In the genomic region with DNA sequence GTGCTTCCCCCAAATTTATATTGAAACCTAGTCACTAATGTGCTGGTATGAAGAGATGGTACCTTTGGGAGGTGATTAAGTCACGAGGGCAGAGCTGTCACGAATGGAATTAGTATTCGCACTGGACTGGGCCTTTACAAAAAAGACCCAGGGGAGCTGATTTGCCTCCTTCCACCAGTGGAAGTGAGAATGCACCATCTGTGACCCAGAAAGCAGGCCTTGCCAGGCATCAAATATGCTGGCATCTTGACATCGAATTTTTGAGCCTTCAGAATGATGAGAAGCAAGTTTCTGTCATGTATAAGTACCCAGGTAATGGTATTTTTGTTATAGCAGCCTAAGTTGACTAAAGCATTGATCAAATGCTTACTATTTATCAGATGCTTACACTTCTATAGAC, we compare ENCODE assay signal across 34 cellular contexts.
"Had no signal": no experiment of that assay in that cellular context is flagged by ENCODE, and none has a peak within 500 bp of the region (broad histone marks: within the 10 kb centered on the region; RNA-seq: fewer than 3 reads in every experiment).

No MANE protein-coding gene starts in this region.

- H3K36me3 Mint-ChIP-seq: activated CD4-positive, alpha-beta memory T cell treated with anti-CD3 and anti-CD28 coated beads for 36 hours; activated naive CD4-positive, alpha-beta T cell treated with anti-CD3 and anti-CD28 coated beads, Interleukin-2, amount 10 ng/mL, durations not matched to agents 7 days and 5 days; activated naive CD4-positive, alpha-beta T cell treated with anti-CD3 and anti-CD28 coated beads, Interleukin-2, amount 50 U/mL, for 24 hours; activated naive CD8-positive, alpha-beta T cell; activated naive CD8-positive, alpha-beta T cell treated with anti-CD3 and anti-CD28 coated beads, Interleukin-2, amount 10 ng/mL, durations not matched to agents 7 days and 5 days; brain had no signal

- H3K4me3 ChIP-seq: ascending aorta, cardiac muscle cell, colonic mucosa had no signal

- H3K36me3 ChIP-seq: ascending aorta, cardiac muscle cell, colonic mucosa had no signal

- H3K27ac ChIP-seq: ascending aorta, cardiac muscle cell, colonic mucosa, VCaP had no signal

- H3K9me3 Mint-ChIP-seq: activated B cell treated with CpG ODN at 0.5 μM for 24 hours; activated CD4-positive, alpha-beta memory T cell treated with anti-CD3 and anti-CD28 coated beads for 36 hours; activated CD4-positive, alpha-beta T cell treated with anti-CD3 and anti-CD28 coated beads, Interleukin-2, amount 10 ng/mL, durations not matched to agents 24 days and 14 days; activated CD8-positive, alpha-beta T cell treated with anti-CD3 and anti-CD28 coated beads for 36 hours; activated naive CD4-positive, alpha-beta T cell treated with anti-CD3 and anti-CD28 coated beads, Interleukin-2, amount 10 ng/mL, durations not matched to agents 7 days and 5 days; activated naive CD4-positive, alpha-beta T cell treated with anti-CD3 and anti-CD28 coated beads, Interleukin-2, amount 50 U/mL, for 24 hours; activated naive CD8-positive, alpha-beta T cell treated with anti-CD3 and anti-CD28 coated beads, Interleukin-2, amount 10 ng/mL, durations not matched to agents 7 days and 5 days; activated naive CD8-positive, alpha-beta T cell treated with anti-CD3 and anti-CD28 coated beads, Interleukin-2, amount 50 U/mL, for 24 hours; activated T-cell treated with anti-CD3 and anti-CD28 coated beads, Interleukin-2, amount 50 U/mL, for 4 hours; activated T-cell treated with anti-CD3 and anti-CD28 coated beads, Interleukin-2, amount 50 U/mL, for 72 hours; activated T-helper 1 cell treated with anti-CD3 and anti-CD28 coated beads, Interleukin-12 subunit alpha, Interleukin-12 subunit beta, Interleukin-2, Interleukin-4 antibody, amounts not matched to agents 30 ng/mL and 10 ng/mL and 1 ng/mL, durations not matched to agents 14 hours and 24 hours and 36 hours; brain; central memory CD8-positive, alpha-beta T cell; T-helper 1 cell treated with Interleukin-12 subunit alpha and Interleukin-12 subunit beta and Interleukin-4 antibody, amounts not matched to agents 30 μg/mL and 1 μg/mL, for 36 hours; T-helper 2 cell treated with Interferon-gamma antibody and Interleukin-4, amounts not matched to agents 5 μg/mL and 100 μg/mL, for 36 hours had no signal

- H3K9me3 ChIP-seq: ascending aorta, colonic mucosa had no signal

- H3K4me1 ChIP-seq: ascending aorta, colonic mucosa had no signal

- H3K27me3 Mint-ChIP-seq: activated B cell treated with CpG ODN at 0.5 μM for 24 hours; activated CD4-positive, alpha-beta T cell treated with anti-CD3 and anti-CD28 coated beads, Interleukin-2, amount 10 ng/mL, durations not matched to agents 24 days and 14 days; activated CD8-positive, alpha-beta T cell treated with anti-CD3 and anti-CD28 coated beads for 36 hours; activated naive CD4-positive, alpha-beta T cell treated with anti-CD3 and anti-CD28 coated beads, Interleukin-2, amount 10 ng/mL, durations not matched to agents 7 days and 5 days; activated naive CD8-positive, alpha-beta T cell treated with anti-CD3 and anti-CD28 coated beads, Interleukin-2, amount 10 ng/mL, durations not matched to agents 7 days and 5 days; activated naive CD8-positive, alpha-beta T cell treated with anti-CD3 and anti-CD28 coated beads, Interleukin-2, amount 50 U/mL, for 24 hours; brain; central memory CD8-positive, alpha-beta T cell had no signal

- DNase-seq: activated B cell treated with CpG ODN at 0.5 μM for 24 hours; activated CD4-positive, alpha-beta memory T cell treated with anti-CD3 and anti-CD28 coated beads for 36 hours; activated CD4-positive, alpha-beta T cell treated with anti-CD3 and anti-CD28 coated beads for 4 hours; activated CD4-positive, alpha-beta T cell treated with anti-CD3 and anti-CD28 coated beads, Interleukin-2, amount 10 ng/mL, durations not matched to agents 24 days and 14 days; activated CD4-positive, alpha-beta T cell treated with anti-CD3 and anti-CD28 coated beads, Interleukin-2, amount 50 U/mL, for 1 hour; activated CD4-positive, alpha-beta T cell treated with anti-CD3 and anti-CD28 coated beads, Interleukin-2, amount 50 U/mL, for 4 hours; activated CD4-positive, CD25-positive, alpha-beta regulatory T cell treated with anti-CD3 and anti-CD28 coated beads, Interleukin-2, amount 50 U/mL, for 72 hours; activated CD8-positive, alpha-beta memory T cell treated with anti-CD3 and anti-CD28 coated beads, Interleukin-2, amount 50 U/mL, for 4 hours; activated CD8-positive, alpha-beta T cell treated with anti-CD3 and anti-CD28 coated beads for 36 hours; activated effector memory CD4-positive, alpha-beta T cell treated with anti-CD3 and anti-CD28 coated beads, Interleukin-2, amount 50 U/mL, for 16 hours; activated gamma-delta T cell treated with Interleukin-2 at 50 U/mL for 16 hours; activated naive CD4-positive, alpha-beta T cell; activated naive CD4-positive, alpha-beta T cell treated with anti-CD3 and anti-CD28 coated beads, Interleukin-2, amount 10 ng/mL, durations not matched to agents 7 days and 5 days; activated naive CD8-positive, alpha-beta T cell treated with anti-CD3 and anti-CD28 coated beads, Interleukin-2, amount 10 ng/mL, durations not matched to agents 7 days and 5 days; activated naive CD8-positive, alpha-beta T cell treated with anti-CD3 and anti-CD28 coated beads, Interleukin-2, amount 50 U/mL, for 24 hours; activated T-cell treated with anti-CD3 and anti-CD28 coated beads for 4 hours; activated T-cell treated with anti-CD3 and anti-CD28 coated beads, Interleukin-2, amount 50 U/mL, for 1 hour; activated T-cell treated with anti-CD3 and anti-CD28 coated beads, Interleukin-2, amount 50 U/mL, for 4 hours; activated T-cell treated with anti-CD3 and anti-CD28 coated beads, Interleukin-2, amount 50 U/mL, for 72 hours; amygdala; colonic mucosa; T-helper 2 cell; T-helper 9 cell had no signal

- H3K27ac Mint-ChIP-seq: activated B cell treated with CpG ODN at 0.5 μM for 24 hours; activated CD4-positive, alpha-beta memory T cell treated with anti-CD3 and anti-CD28 coated beads for 36 hours; activated CD4-positive, alpha-beta T cell treated with anti-CD3 and anti-CD28 coated beads, Interleukin-2, amount 10 ng/mL, durations not matched to agents 24 days and 14 days; activated CD8-positive, alpha-beta T cell treated with anti-CD3 and anti-CD28 coated beads for 36 hours; activated naive CD4-positive, alpha-beta T cell treated with anti-CD3 and anti-CD28 coated beads, Interleukin-2, amount 10 ng/mL, durations not matched to agents 7 days and 5 days; activated naive CD4-positive, alpha-beta T cell treated with anti-CD3 and anti-CD28 coated beads, Interleukin-2, amount 50 U/mL, for 24 hours; activated naive CD8-positive, alpha-beta T cell; activated naive CD8-positive, alpha-beta T cell treated with anti-CD3 and anti-CD28 coated beads, Interleukin-2, amount 10 ng/mL, durations not matched to agents 7 days and 5 days; activated naive CD8-positive, alpha-beta T cell treated with anti-CD3 and anti-CD28 coated beads, Interleukin-2, amount 50 U/mL, for 24 hours; activated T-cell treated with anti-CD3 and anti-CD28 coated beads, Interleukin-2, amount 50 U/mL, for 72 hours; activated T-helper 1 cell treated with anti-CD3 and anti-CD28 coated beads, Interleukin-12 subunit alpha, Interleukin-12 subunit beta, Interleukin-2, Interleukin-4 antibody, amounts not matched to agents 30 ng/mL and 10 ng/mL and 1 ng/mL, durations not matched to agents 14 hours and 24 hours and 36 hours; activated T-helper 17 cell treated with anti-CD3 and anti-CD28 coated beads, Interleukin-2, amount 50 U/mL, for 72 hours; T-helper 1 cell treated with Interleukin-12 subunit alpha and Interleukin-12 subunit beta and Interleukin-4 antibody, amounts not matched to agents 30 μg/mL and 1 μg/mL, for 36 hours; T-helper 2 cell treated with Interferon-gamma antibody and Interleukin-4, amounts not matched to agents 5 μg/mL and 100 μg/mL, for 36 hours had no signal

- H3K4me3 Mint-ChIP-seq: activated B cell treated with CpG ODN at 0.5 μM for 24 hours; activated CD4-positive, alpha-beta memory T cell treated with anti-CD3 and anti-CD28 coated beads for 36 hours; activated CD4-positive, alpha-beta T cell treated with anti-CD3 and anti-CD28 coated beads, Interleukin-2, amount 10 ng/mL, durations not matched to agents 24 days and 14 days; activated CD8-positive, alpha-beta T cell treated with anti-CD3 and anti-CD28 coated beads for 36 hours; activated naive CD4-positive, alpha-beta T cell treated with anti-CD3 and anti-CD28 coated beads, Interleukin-2, amount 10 ng/mL, durations not matched to agents 7 days and 5 days; activated naive CD4-positive, alpha-beta T cell treated with anti-CD3 and anti-CD28 coated beads, Interleukin-2, amount 50 U/mL, for 24 hours; activated naive CD8-positive, alpha-beta T cell; activated naive CD8-positive, alpha-beta T cell treated with anti-CD3 and anti-CD28 coated beads, Interleukin-2, amount 10 ng/mL, durations not matched to agents 7 days and 5 days; activated naive CD8-positive, alpha-beta T cell treated with anti-CD3 and anti-CD28 coated beads, Interleukin-2, amount 50 U/mL, for 24 hours; activated T-cell treated with anti-CD3 and anti-CD28 coated beads, Interleukin-2, amount 50 U/mL, for 4 hours; activated T-cell treated with anti-CD3 and anti-CD28 coated beads, Interleukin-2, amount 50 U/mL, for 72 hours; activated T-helper 1 cell treated with anti-CD3 and anti-CD28 coated beads, Interleukin-12 subunit alpha, Interleukin-12 subunit beta, Interleukin-2, Interleukin-4 antibody, amounts not matched to agents 30 ng/mL and 10 ng/mL and 1 ng/mL, durations not matched to agents 14 hours and 24 hours and 36 hours; activated T-helper 17 cell treated with anti-CD3 and anti-CD28 coated beads, Interleukin-2, amount 50 U/mL, for 72 hours; central memory CD8-positive, alpha-beta T cell; T-helper 1 cell treated with Interleukin-12 subunit alpha and Interleukin-12 subunit beta and Interleukin-4 antibody, amounts not matched to agents 30 μg/mL and 1 μg/mL, for 36 hours; T-helper 2 cell treated with Interferon-gamma antibody and Interleukin-4, amounts not matched to agents 5 μg/mL and 100 μg/mL, for 36 hours had no signal

- H3K4me1 Mint-ChIP-seq: activated B cell treated with CpG ODN at 0.5 μM for 24 hours; activated CD4-positive, alpha-beta T cell treated with anti-CD3 and anti-CD28 coated beads, Interleukin-2, amount 10 ng/mL, durations not matched to agents 24 days and 14 days; activated naive CD4-positive, alpha-beta T cell treated with anti-CD3 and anti-CD28 coated beads, Interleukin-2, amount 10 ng/mL, durations not matched to agents 7 days and 5 days; activated naive CD4-positive, alpha-beta T cell treated with anti-CD3 and anti-CD28 coated beads, Interleukin-2, amount 50 U/mL, for 24 hours; activated naive CD8-positive, alpha-beta T cell treated with anti-CD3 and anti-CD28 coated beads, Interleukin-2, amount 10 ng/mL, durations not matched to agents 7 days and 5 days; activated naive CD8-positive, alpha-beta T cell treated with anti-CD3 and anti-CD28 coated beads, Interleukin-2, amount 50 U/mL, for 24 hours; activated T-helper 17 cell treated with anti-CD3 and anti-CD28 coated beads, Interleukin-2, amount 50 U/mL, for 72 hours; central memory CD8-positive, alpha-beta T cell had no signal

- H3K27me3 ChIP-seq: ascending aorta, colonic mucosa had no signal
